8 cellular contexts compared by ENCODE assay signal in genomic region chr1:172180886-172181285, GRCh38.
DNase-seq lines count a peak whose midpoint lies in the region; ATAC-seq, FAIRE-seq and TF ChIP-seq lines count a peak whose summit lies in the region.

No MANE protein-coding gene starts in this region.

- H3K9me3 ChIP-seq in astrocyte (ENCODE audit: insufficient read depth, low read depth, low read length): no peaks in the 10 kb centered on the region

- H3K27me3 ChIP-seq in GM23338 (ENCODE audit: insufficient read depth) (no peaks in the 10 kb centered on the region), astrocyte (ENCODE audit: insufficient read depth, low read length) (no peaks in the 10 kb centered on the region)

- no peak for TF ChIP-seq POLR2A in GM12891 (IDR thresholded peaks at IDR 0.05; ENCODE audit: low read depth, low read length)

- H2AFZ ChIP-seq in GM23338 (no peak overlapping the region), astrocyte (ENCODE audit: low read depth, low read length) (peak overlapping the region; percentile 20)

- H3F3A ChIP-seq in GM23338 (replicated peaks; ENCODE audit: low read depth): no peaks in the 10 kb centered on the region

- no peak overlapping the region for H3K4me3 Mint-ChIP-seq in GM23338
- H3K4me3 Mint-ChIP-seq in astrocyte (ENCODE audit: unreplicated experiment): no peak overlapping the region
- peak overlapping the region; percentile 80 for H3K4me3 Mint-ChIP-seq in stimulated activated memory B cell treated with anti-CD40 and anti-IgM and Interleukin-4, amounts not matched to agents 10 μg/mL and 1 μg/mL and 100 μg/mL, for 72 hours

- no peaks in the 10 kb centered on the region for H3K9me2 ChIP-seq in GM23338 (ENCODE audit: insufficient read depth)

- TF ChIP-seq CTCF in GM23338 (conservative IDR thresholded peaks at IDR 0.05; ENCODE audit: low read depth in 2 of 2) (no peak), astrocyte (IDR thresholded peaks at IDR 0.05; ENCODE audit: insufficient read depth, low read depth, low read length) (no peak)

- H3K4me3 ChIP-seq in GM23338: no peak overlapping the region
- H3K4me3 ChIP-seq in astrocyte (ENCODE audit: insufficient read depth, low read depth, low read length): peak overlapping the region; percentile 19

- H3K79me2 ChIP-seq in GM23338 (replicated peaks; ENCODE audit: insufficient read depth) (no peaks in the 10 kb centered on the region), astrocyte (ENCODE audit: insufficient read depth, low read length) (no peaks in the 10 kb centered on the region)

- H3K4me2 ChIP-seq in GM23338 (no peak overlapping the region), astrocyte (ENCODE audit: low read length) (peak overlapping the region; percentile 76)

- no peaks in the 10 kb centered on the region for H3K9me3 Mint-ChIP-seq in GM23338
- no peaks in the 10 kb centered on the region for H3K9me3 Mint-ChIP-seq in astrocyte (ENCODE audit: unreplicated experiment)
- H3K9me3 Mint-ChIP-seq in stimulated activated memory B cell treated with anti-CD40 and anti-IgM and Interleukin-4, amounts not matched to agents 10 μg/mL and 1 μg/mL and 100 μg/mL, for 72 hours: peaks cover 2% of the 10 kb centered on the region

- H3K27me3 Mint-ChIP-seq in GM23338 (ENCODE audit: insufficient read depth, low read depth, poor library complexity) (no peaks in the 10 kb centered on the region), astrocyte (ENCODE audit: low read depth, unreplicated experiment) (no peaks in the 10 kb centered on the region)
- H3K27me3 Mint-ChIP-seq in stimulated activated memory B cell treated with anti-CD40 and anti-IgM and Interleukin-4, amounts not matched to agents 10 μg/mL and 1 μg/mL and 100 μg/mL, for 72 hours: no peaks in the 10 kb centered on the region

- H3K4me1 Mint-ChIP-seq in GM23338 (peaks cover 32% of the 10 kb centered on the region), astrocyte (ENCODE audit: low read depth, unreplicated experiment) (peaks cover 40% of the 10 kb centered on the region)
- peaks cover 57% of the 10 kb centered on the region for H3K4me1 Mint-ChIP-seq in stimulated activated memory B cell treated with anti-CD40 and anti-IgM and Interleukin-4, amounts not matched to agents 10 μg/mL and 1 μg/mL and 100 μg/mL, for 72 hours

- H3K36me3 ChIP-seq in GM23338 (ENCODE audit: insufficient read depth) (no peaks in the 10 kb centered on the region), astrocyte (ENCODE audit: insufficient read depth, low read length) (no peaks in the 10 kb centered on the region)

- H3K9ac ChIP-seq in astrocyte (ENCODE audit: low read length): peak overlapping the region; percentile 6

- peak; percentile 62 for FAIRE-seq in GM12891 (lab: Jason Lieb, UNC)
- FAIRE-seq in astrocyte (lab: Jason Lieb, UNC): peak; percentile 59

- no peaks in the 10 kb centered on the region for H3K36me3 Mint-ChIP-seq in GM23338 (ENCODE audit: low read depth)
- H3K36me3 Mint-ChIP-seq in astrocyte (ENCODE audit: low read depth, unreplicated experiment): no peaks in the 10 kb centered on the region
- peaks cover 3% of the 10 kb centered on the region for H3K36me3 Mint-ChIP-seq in stimulated activated memory B cell treated with anti-CD40 and anti-IgM and Interleukin-4, amounts not matched to agents 10 μg/mL and 1 μg/mL and 100 μg/mL, for 72 hours

- DNase-seq in GM12891 (ENCODE audit: insufficient read length, low spot score) (no peak), GM23338 (ENCODE audit: low spot score) (peak; percentile 17), astrocyte (ENCODE audit: low read depth) (peak; percentile 44), left kidney (ENCODE audit: low read depth, low spot score) (peak; percentile 16), COLO829 (ENCODE audit: low spot score) (no peak), epidermal melanocyte (ENCODE audit: insufficient read length, low spot score) (no peak)

- no peak overlapping the region for H3K27ac ChIP-seq in GM23338 (ENCODE audit: low read depth)
- H3K27ac ChIP-seq in astrocyte (ENCODE audit: low read depth, low read length): peak overlapping the region; percentile 44

- peak; percentile 59 for ATAC-seq in GM23338
- peak; percentile 86 for ATAC-seq in stimulated activated memory B cell treated with anti-CD40 and anti-IgM and Interleukin-4, amounts not matched to agents 10 μg/mL and 1 μg/mL and 100 μg/mL, for 72 hours

- H3K4me1 ChIP-seq in GM23338 (ENCODE audit: insufficient read depth) (peaks cover 38% of the 10 kb centered on the region), astrocyte (ENCODE audit: insufficient read depth, low read length) (peaks cover 5% of the 10 kb centered on the region)

- H3K27ac Mint-ChIP-seq in GM23338 (peak overlapping the region; percentile 17; the same call in 1 of the 2 replicates), astrocyte (ENCODE audit: unreplicated experiment) (peak overlapping the region; percentile 42)
- H3K27ac Mint-ChIP-seq in stimulated activated memory B cell treated with anti-CD40 and anti-IgM and Interleukin-4, amounts not matched to agents 10 μg/mL and 1 μg/mL and 100 μg/mL, for 72 hours: peak overlapping the region; percentile 99

- H4K20me1 ChIP-seq in GM23338 (replicated peaks; ENCODE audit: insufficient read depth) (no peaks in the 10 kb centered on the region), astrocyte (ENCODE audit: insufficient read depth, low read length) (no peaks in the 10 kb centered on the region)

TF ChIP-seq in GM12891, 5 proteins besides CTCF, POLR2A, EP300 and RAD21:
- no peak for TF ChIP-seq PAX5 (IDR thresholded peaks at IDR 0.05; ENCODE audit: insufficient read depth, low read length, severe bottlenecking)
- TF ChIP-seq TAF1 (IDR thresholded peaks at IDR 0.05; ENCODE audit: low read depth, low read length): no peak
TF ChIP-seq in GM12891: peak in this region for 0.

TF ChIP-seq in GM23338, 12 proteins besides CTCF, POLR2A, EP300 and RAD21 (continues in another document):
- no peak for TF ChIP-seq NANOG (IDR thresholded peaks at IDR 0.05; ENCODE audit: borderline replicate concordance)
- TF ChIP-seq, protein P1, sequence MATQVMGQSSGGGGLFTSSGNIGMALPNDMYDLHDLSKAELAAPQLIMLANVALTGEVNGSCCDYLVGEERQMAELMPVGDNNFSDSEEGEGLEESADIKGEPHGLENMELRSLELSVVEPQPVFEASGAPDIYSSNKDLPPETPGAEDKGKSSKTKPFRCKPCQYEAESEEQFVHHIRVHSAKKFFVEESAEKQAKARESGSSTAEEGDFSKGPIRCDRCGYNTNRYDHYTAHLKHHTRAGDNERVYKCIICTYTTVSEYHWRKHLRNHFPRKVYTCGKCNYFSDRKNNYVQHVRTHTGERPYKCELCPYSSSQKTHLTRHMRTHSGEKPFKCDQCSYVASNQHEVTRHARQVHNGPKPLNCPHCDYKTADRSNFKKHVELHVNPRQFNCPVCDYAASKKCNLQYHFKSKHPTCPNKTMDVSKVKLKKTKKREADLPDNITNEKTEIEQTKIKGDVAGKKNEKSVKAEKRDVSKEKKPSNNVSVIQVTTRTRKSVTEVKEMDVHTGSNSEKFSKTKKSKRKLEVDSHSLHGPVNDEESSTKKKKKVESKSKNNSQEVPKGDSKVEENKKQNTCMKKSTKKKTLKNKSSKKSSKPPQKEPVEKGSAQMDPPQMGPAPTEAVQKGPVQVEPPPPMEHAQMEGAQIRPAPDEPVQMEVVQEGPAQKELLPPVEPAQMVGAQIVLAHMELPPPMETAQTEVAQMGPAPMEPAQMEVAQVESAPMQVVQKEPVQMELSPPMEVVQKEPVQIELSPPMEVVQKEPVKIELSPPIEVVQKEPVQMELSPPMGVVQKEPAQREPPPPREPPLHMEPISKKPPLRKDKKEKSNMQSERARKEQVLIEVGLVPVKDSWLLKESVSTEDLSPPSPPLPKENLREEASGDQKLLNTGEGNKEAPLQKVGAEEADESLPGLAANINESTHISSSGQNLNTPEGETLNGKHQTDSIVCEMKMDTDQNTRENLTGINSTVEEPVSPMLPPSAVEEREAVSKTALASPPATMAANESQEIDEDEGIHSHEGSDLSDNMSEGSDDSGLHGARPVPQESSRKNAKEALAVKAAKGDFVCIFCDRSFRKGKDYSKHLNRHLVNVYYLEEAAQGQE (IDR thresholded peaks at IDR 0.05; ENCODE audit: unreplicated experiment): no peak

TF ChIP-seq in PFSK-1, 5 proteins besides CTCF, POLR2A, EP300 and RAD21:
- TF ChIP-seq POLR2AphosphoS5 (IDR thresholded peaks at IDR 0.05; ENCODE audit: low read depth, low read length): no peak
- TF ChIP-seq TAF1 (IDR thresholded peaks at IDR 0.05; ENCODE audit: borderline replicate concordance, insufficient read depth, low read length): 0 out of 2 replicates have a peak, but pooled peaks have one; percentile 29

Comparison
In these comparisons a context has a peak if more than half of its experiments do, and no peak if none do; other contexts are left out.
1. DNase-seq: peak in GM23338 (single experiment), astrocyte (single experiment) and left kidney (single experiment); none in GM12891 (single experiment), COLO829 (single experiment) and epidermal melanocyte (single experiment).
2. H3K27ac Mint-ChIP-seq: peak in every context shown above with its lines; median percentile 99 in stimulated activated memory B cell treated with anti-CD40 and anti-IgM and Interleukin-4, amounts not matched to agents 10 μg/mL and 1 μg/mL and 100 μg/mL, for 72 hours; 42 in astrocyte; 17 in GM23338.